ENCODE assay signal across 14 cellular contexts in genomic region chr1:186225089-186225488, GRCh38.
DNase-seq lines count a peak whose midpoint lies in the region; ATAC-seq and TF ChIP-seq lines count a peak whose summit lies in the region.
"Had no signal": no experiment of that assay in that cellular context is flagged by ENCODE, and none has a peak within 500 bp of the region (broad histone marks: within the 10 kb centered on the region; RNA-seq: fewer than 3 reads in every experiment).

No MANE protein-coding gene starts in this region.

- 29 to 50% methylated on average over 1 of the region's 1 CpG for WGBS in GM23248 (ENCODE audit: low coverage in 1 of 2, low lambda C conversion rate in 2 of 2, missing lambda C conversion rate in 2 of 2), 2 experiments
- WGBS in smooth muscle cell (ENCODE audit: low lambda C conversion rate): 19% methylated on average over 1 of the region's 1 CpG

- H3K4me2 ChIP-seq in GM23248 (ENCODE audit: unreplicated experiment) (no peak overlapping the region), smooth muscle cell (peak overlapping the region; percentile 56)
- H3K4me2 ChIP-seq: GM23338 had no signal

- no peak overlapping the region for H3K27ac ChIP-seq in GM23248
- H3K27ac ChIP-seq in smooth muscle cell (ENCODE audit: low read depth): peak overlapping the region; percentile 66
- H3K27ac ChIP-seq: SJCRH30 had no signal

- no peaks in the 10 kb centered on the region for H3K36me3 ChIP-seq in GM23248 (ENCODE audit: low read depth)
- H3K36me3 ChIP-seq in smooth muscle cell (ENCODE audit: low read depth): no peaks in the 10 kb centered on the region
- H3K36me3 ChIP-seq: SJCRH30 had no signal

- H3K4me3 ChIP-seq in GM23248 (no peak overlapping the region), smooth muscle cell (no peak overlapping the region)
- H3K4me3 ChIP-seq: GM23338, SJCRH30 had no signal

- H3K27me3 ChIP-seq in GM23248 (replicated peaks; ENCODE audit: insufficient read depth) (no peaks in the 10 kb centered on the region), smooth muscle cell (ENCODE audit: low read depth) (no peaks in the 10 kb centered on the region)
- H3K27me3 ChIP-seq: SJCRH30 had no signal

- H3K79me2 ChIP-seq in GM23248 (ENCODE audit: insufficient read depth): no peaks in the 10 kb centered on the region
- no peaks in the 10 kb centered on the region for H3K79me2 ChIP-seq in smooth muscle cell (ENCODE audit: low read depth)

- no peaks in the 10 kb centered on the region for H4K20me1 ChIP-seq in GM23248 (ENCODE audit: insufficient read depth)
- no peaks in the 10 kb centered on the region for H4K20me1 ChIP-seq in smooth muscle cell (ENCODE audit: low read depth)

- in situ Hi-C loops in GM23248 (cut with MboI): no loop called here

- H3F3A ChIP-seq in GM23248 (ENCODE audit: insufficient read depth) (no peaks in the 10 kb centered on the region), smooth muscle cell (ENCODE audit: low read depth) (peaks cover 13% of the 10 kb centered on the region)

- no peak for ATAC-seq in GM21723 (IDR thresholded peaks at IDR 0.05; ENCODE audit: unreplicated experiment)
- ATAC-seq: GM23338 had no signal

- 0 out of 2 replicates have a peak, but pooled peaks cover 6% of the 10 kb centered on the region for H3K4me1 ChIP-seq in GM23248 (ENCODE audit: insufficient read depth)
- peaks cover 17% of the 10 kb centered on the region for H3K4me1 ChIP-seq in smooth muscle cell (ENCODE audit: low read depth)
- H3K4me1 ChIP-seq: SJCRH30 had no signal

- H3K9me3 ChIP-seq in GM23248 (ENCODE audit: low read depth): no peaks in the 10 kb centered on the region
- H3K9me3 ChIP-seq in smooth muscle cell (replicated peaks; ENCODE audit: low read depth): no peaks in the 10 kb centered on the region
- H3K9me3 ChIP-seq: SJCRH30 had no signal

- H2AFZ ChIP-seq in GM23248 (peak overlapping the region; percentile 41; the same call in 1 of the 2 replicates), smooth muscle cell (ENCODE audit: low read depth) (no peak overlapping the region)
- H2AFZ ChIP-seq: GM23338 had no signal

- no peak for DNase-seq in GM23248
- peak; percentile 61 for DNase-seq in MV-4-11 (lab: John Stamatoyannopoulos, UW)
- peak; percentile 63 for DNase-seq in amniotic epithelial cell (ENCODE audit: low read depth)
- no peak for DNase-seq in smooth muscle cell (lab: John Stamatoyannopoulos, UW; ENCODE audit: unreplicated experiment)
- DNase-seq in foreskin melanocyte: no peak
- DNase-seq in SW 1271 (lab: John Stamatoyannopoulos, UW): no peak
- DNase-seq: C1 segment of cervical spinal cord, NCI-H1105 treated with DMSO at 0.1 percent for 48 hours, NCI-H187, NCI-H446, NCI-H774, SJCRH30 had no signal

- no peak for TF ChIP-seq CTCF in smooth muscle cell (IDR thresholded peaks at IDR 0.05; ENCODE audit: borderline replicate concordance, insufficient read depth, poor library complexity, severe bottlenecking)

- no peak overlapping the region for H3K9ac ChIP-seq in GM23248
- H3K9ac ChIP-seq in smooth muscle cell (ENCODE audit: low read depth): no peak overlapping the region

- no peaks in the 10 kb centered on the region for H3K9me2 ChIP-seq in GM23248 (ENCODE audit: insufficient read depth)

Comparison
In these comparisons a context has a peak if more than half of its experiments do, and no peak if none do; other contexts are left out.
1. DNase-seq: peak in MV-4-11 (single experiment) and amniotic epithelial cell (single experiment); none in GM23248 (single experiment), smooth muscle cell (single experiment), foreskin melanocyte (single experiment) and SW 1271 (0 of 2).